In genomic region chr14:35420036-35420811, GRCh38 we compare ENCODE assay signal across 16 cellular contexts. TPM values are rescaled to one million over a fixed set of nuclear protein-coding genes. Genes with fewer than 3 reads are reported as not detected.
DNase-seq lines count a peak whose midpoint lies in the region; ATAC-seq and TF ChIP-seq lines count a peak whose summit lies in the region.
"Had no signal": no experiment of that assay in that cellular context is flagged by ENCODE, and none has a peak within 500 bp of the region (broad histone marks: within the 10 kb centered on the region; RNA-seq: fewer than 3 reads in every experiment).

No MANE protein-coding gene starts in this region.

- H3K4me1 ChIP-seq in ascending aorta (peaks cover 0 to 10% of the 10 kb centered on the region in 2 donors), gastroesophageal sphincter (peaks cover 0 to 35% (median 5%) of the 10 kb centered on the region in 3 donors)
- H3K4me1 ChIP-seq: colonic mucosa had no signal

- DNase-seq in AG10803 (ENCODE audit: low read depth) (peak; percentile 84), HS-5 (ENCODE audit: low read depth) (peak; percentile 74), ascending aorta (ENCODE audit: low spot score in 2 of 2) (no peak), hepatic stellate cell (ENCODE audit: low spot score) (no peak), NCI-H2029 (lab: John Stamatoyannopoulos, UW) (no peak)
- DNase-seq in activated CD8-positive, alpha-beta memory T cell treated with anti-CD3 and anti-CD28 coated beads for 24 hours: no peak
- DNase-seq: activated CD4-positive, alpha-beta T cell treated with anti-CD3 and anti-CD28 coated beads, Interleukin-2, amount 10 ng/mL, durations not matched to agents 24 days and 14 days; activated effector memory CD4-positive, alpha-beta T cell treated with anti-CD3 and anti-CD28 coated beads, Interleukin-2, amount 50 U/mL, for 16 hours; CD4-positive, CD25-positive, alpha-beta regulatory T cell; colonic mucosa; foreskin melanocyte; MV-4-11; natural killer cell; NK-92 treated with Interleukin-12 subunit alpha and Interleukin-12 subunit beta, amount 100 ng/mL, for 24 hours had no signal

- 46 to 50% methylated on average over 7 of the region's 7 CpGs for WGBS in gastroesophageal sphincter (ENCODE audit: low coverage in 1 of 2), 2 donors

- H3K27me3 ChIP-seq in ascending aorta (no peaks in the 10 kb centered on the region), gastroesophageal sphincter (no peaks in the 10 kb centered on the region)
- H3K27me3 ChIP-seq: colonic mucosa had no signal

- TF ChIP-seq CTCF in AG10803 (conservative IDR thresholded peaks at IDR 0.05; ENCODE audit: low read length) (no peak), ascending aorta (IDR thresholded peaks at IDR 0.05) (no peak), gastroesophageal sphincter (IDR thresholded peaks at IDR 0.05) (no peak)

- no peak for ATAC-seq in gastroesophageal sphincter
- ATAC-seq in HG03342 (IDR thresholded peaks at IDR 0.05; ENCODE audit: unreplicated experiment): no peak
- ATAC-seq: natural killer cell had no signal

- TF ChIP-seq EP300 in gastroesophageal sphincter (IDR thresholded peaks at IDR 0.05): no peak

- H3K27ac ChIP-seq in ascending aorta (peak overlapping the region; percentile 7 to 58), gastroesophageal sphincter (peak overlapping the region in 3 of 4 donors; percentile 5 to 66 (median 42))
- H3K27ac ChIP-seq: colonic mucosa had no signal

- intact Hi-C loops in ascending aorta (cut with DNase I): no loop called here

- H3K36me3 ChIP-seq in ascending aorta (no peaks in the 10 kb centered on the region), gastroesophageal sphincter (no peaks in the 10 kb centered on the region)
- H3K36me3 ChIP-seq: colonic mucosa had no signal

- TF ChIP-seq POLR2A in gastroesophageal sphincter (IDR thresholded peaks at IDR 0.05): no peak

- H3K4me3 ChIP-seq in AG10803 (ENCODE audit: low read length): no peak overlapping the region
- no peak overlapping the region for H3K4me3 ChIP-seq in ascending aorta
- H3K4me3 ChIP-seq in gastroesophageal sphincter: no peak overlapping the region
- H3K4me3 ChIP-seq: colonic mucosa had no signal

- H3K9me3 ChIP-seq in ascending aorta (no peaks in the 10 kb centered on the region), gastroesophageal sphincter (peaks cover 0 to 9% (median 0%) of the 10 kb centered on the region in 3 donors)
- H3K9me3 ChIP-seq: colonic mucosa had no signal

RNA-seq across cellular contexts. Expression of gene NFKBIA, which starts 15.7 kb away (rescaled TPM):
- 944 TPM for total RNA-seq in ascending aorta
- total RNA-seq in gastroesophageal sphincter: 100 to 1,000 TPM; 285 to 493 (median 341) TPM

Comparison
In these comparisons a context has a peak if more than half of its experiments do, and no peak if none do; other contexts are left out.
1. DNase-seq: peak in AG10803 (single experiment) and HS-5 (single experiment); none in ascending aorta (0 of 2), hepatic stellate cell (single experiment), activated CD8-positive, alpha-beta memory T cell treated with anti-CD3 and anti-CD28 coated beads for 24 hours (single experiment) and NCI-H2029 (single experiment).